1 cellular context compared by ENCODE assay signal in the genomic region with DNA sequence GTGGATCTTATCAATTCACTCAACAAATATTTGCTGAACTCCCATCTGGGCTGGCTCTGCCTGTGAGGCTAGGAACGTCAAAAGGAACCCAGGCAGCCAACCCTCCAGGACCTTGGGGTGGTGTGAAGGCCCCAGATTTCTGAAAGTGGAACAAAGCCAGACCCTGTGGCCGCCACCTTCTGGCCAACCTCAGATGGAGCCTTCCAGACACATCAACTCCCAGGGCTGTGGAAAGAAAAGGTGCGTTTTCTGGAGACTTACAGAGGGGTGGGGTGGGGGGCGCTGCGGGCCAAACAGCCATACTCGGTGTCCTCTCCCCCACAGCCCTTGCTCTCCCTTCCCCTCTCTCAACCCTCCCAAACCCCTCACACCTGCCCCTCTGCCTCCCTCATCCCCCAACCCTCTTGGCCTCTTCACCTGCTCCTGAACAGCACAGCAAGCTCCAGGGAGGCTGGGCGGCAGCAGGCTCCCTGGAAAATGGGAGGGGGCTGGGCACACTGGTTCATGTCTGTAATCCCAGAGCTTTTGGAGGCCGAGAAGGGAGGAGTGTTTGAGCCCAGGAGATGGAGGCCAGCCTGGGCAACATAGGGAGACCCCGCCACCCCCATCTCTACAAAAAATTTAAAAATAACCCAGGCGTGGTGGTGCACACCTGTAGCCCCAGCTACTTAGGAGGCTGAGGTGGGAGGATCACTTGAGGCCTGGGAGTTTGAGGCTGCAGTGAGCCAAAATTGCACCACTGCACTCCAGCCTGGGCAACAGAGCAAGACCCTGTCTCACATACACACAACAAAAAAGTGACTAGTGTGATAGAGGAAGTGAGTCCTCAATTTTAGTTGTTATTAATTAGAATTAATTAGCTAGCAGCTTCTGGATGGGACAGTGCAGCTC.
TF ChIP-seq lines count a peak whose summit lies in the region.

No MANE protein-coding gene starts in this region.

TF ChIP-seq in K562, 482 proteins besides CTCF, POLR2A, EP300 and RAD21:
- peak; percentile 52 for TF ChIP-seq NFIC (IDR thresholded peaks at IDR 0.05)
- TF ChIP-seq, protein P1, sequence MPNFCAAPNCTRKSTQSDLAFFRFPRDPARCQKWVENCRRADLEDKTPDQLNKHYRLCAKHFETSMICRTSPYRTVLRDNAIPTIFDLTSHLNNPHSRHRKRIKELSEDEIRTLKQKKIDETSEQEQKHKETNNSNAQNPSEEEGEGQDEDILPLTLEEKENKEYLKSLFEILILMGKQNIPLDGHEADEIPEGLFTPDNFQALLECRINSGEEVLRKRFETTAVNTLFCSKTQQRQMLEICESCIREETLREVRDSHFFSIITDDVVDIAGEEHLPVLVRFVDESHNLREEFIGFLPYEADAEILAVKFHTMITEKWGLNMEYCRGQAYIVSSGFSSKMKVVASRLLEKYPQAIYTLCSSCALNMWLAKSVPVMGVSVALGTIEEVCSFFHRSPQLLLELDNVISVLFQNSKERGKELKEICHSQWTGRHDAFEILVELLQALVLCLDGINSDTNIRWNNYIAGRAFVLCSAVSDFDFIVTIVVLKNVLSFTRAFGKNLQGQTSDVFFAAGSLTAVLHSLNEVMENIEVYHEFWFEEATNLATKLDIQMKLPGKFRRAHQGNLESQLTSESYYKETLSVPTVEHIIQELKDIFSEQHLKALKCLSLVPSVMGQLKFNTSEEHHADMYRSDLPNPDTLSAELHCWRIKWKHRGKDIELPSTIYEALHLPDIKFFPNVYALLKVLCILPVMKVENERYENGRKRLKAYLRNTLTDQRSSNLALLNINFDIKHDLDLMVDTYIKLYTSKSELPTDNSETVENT (CRISPR knock-in tag; IDR thresholded peaks at IDR 0.05), result no peak
- peak; percentile 64 for TF ChIP-seq ZNF121 (CRISPR knock-in tag; conservative IDR thresholded peaks at IDR 0.05)
- TF ChIP-seq, protein P2, sequence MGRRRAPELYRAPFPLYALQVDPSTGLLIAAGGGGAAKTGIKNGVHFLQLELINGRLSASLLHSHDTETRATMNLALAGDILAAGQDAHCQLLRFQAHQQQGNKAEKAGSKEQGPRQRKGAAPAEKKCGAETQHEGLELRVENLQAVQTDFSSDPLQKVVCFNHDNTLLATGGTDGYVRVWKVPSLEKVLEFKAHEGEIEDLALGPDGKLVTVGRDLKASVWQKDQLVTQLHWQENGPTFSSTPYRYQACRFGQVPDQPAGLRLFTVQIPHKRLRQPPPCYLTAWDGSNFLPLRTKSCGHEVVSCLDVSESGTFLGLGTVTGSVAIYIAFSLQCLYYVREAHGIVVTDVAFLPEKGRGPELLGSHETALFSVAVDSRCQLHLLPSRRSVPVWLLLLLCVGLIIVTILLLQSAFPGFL (CRISPR knock-in tag; IDR thresholded peaks at IDR 0.05), result no peak
- no peak for TF ChIP-seq PHF21A (IDR thresholded peaks at IDR 0.05; ENCODE audit: borderline replicate concordance, low read depth)
